ENCODE assay signal across 1 cellular context in genomic region chr7:99209781-99210180, GRCh38.
TF ChIP-seq lines count a peak whose summit lies in the region.

No MANE protein-coding gene starts in this region.

TF ChIP-seq in K562, 482 proteins besides CTCF, POLR2A, EP300 and RAD21:
- TF ChIP-seq ELK3 (CRISPR knock-in tag; IDR thresholded peaks at IDR 0.05) (no peak), SMARCC2 (IDR thresholded peaks at IDR 0.05; ENCODE audit: low read depth) (no peak), PKNOX1 (IDR thresholded peaks at IDR 0.05) (no peak), ZNF121 (CRISPR knock-in tag; conservative IDR thresholded peaks at IDR 0.05) (peak; percentile 38)
